ENCODE assay signal across 29 cellular contexts in genomic region chr1:162728597-162728996, GRCh38.
"Had no signal": no experiment of that assay in that cellular context is flagged by ENCODE, and none has a peak within 500 bp of the region (broad histone marks: within the 10 kb centered on the region; RNA-seq: fewer than 3 reads in every experiment).

No MANE protein-coding gene starts in this region.

- H3K27me3 Mint-ChIP-seq: activated CD4-positive, alpha-beta T cell treated with anti-CD3 and anti-CD28 coated beads, Interleukin-2, amount 10 ng/mL, durations not matched to agents 24 days and 14 days; activated CD8-positive, alpha-beta memory T cell treated with anti-CD3 and anti-CD28 coated beads, Interleukin-2, amount 10 ng/mL, durations not matched to agents 7 days and 5 days; activated naive CD4-positive, alpha-beta T cell treated with anti-CD3 and anti-CD28 coated beads, Interleukin-2, amount 50 U/mL, for 24 hours; activated T-cell treated with anti-CD3 and anti-CD28 coated beads, Interleukin-2, amount 50 U/mL, for 24 hours had no signal

- H3K27ac Mint-ChIP-seq: activated B cell treated with CpG ODN at 0.5 μM for 24 hours; activated CD4-positive, alpha-beta T cell treated with anti-CD3 and anti-CD28 coated beads, Interleukin-2, amount 10 ng/mL, durations not matched to agents 24 days and 14 days; activated CD8-positive, alpha-beta memory T cell treated with anti-CD3 and anti-CD28 coated beads, Interleukin-2, amount 10 ng/mL, durations not matched to agents 7 days and 5 days; activated naive CD4-positive, alpha-beta T cell treated with anti-CD3 and anti-CD28 coated beads, Interleukin-2, amount 50 U/mL, for 24 hours; activated T-cell treated with anti-CD3 and anti-CD28 coated beads, Interleukin-2, amount 50 U/mL, for 24 hours; activated T-helper 1 cell treated with anti-CD3 and anti-CD28 coated beads, Interleukin-12 subunit alpha, Interleukin-12 subunit beta, Interleukin-2, Interleukin-4 antibody, amounts not matched to agents 30 ng/mL and 10 ng/mL and 1 ng/mL, durations not matched to agents 14 hours and 24 hours and 36 hours; T-helper 2 cell treated with Interferon-gamma antibody and Interleukin-4, amounts not matched to agents 5 μg/mL and 100 μg/mL, for 36 hours had no signal

- H3K36me3 Mint-ChIP-seq: activated CD8-positive, alpha-beta memory T cell treated with anti-CD3 and anti-CD28 coated beads, Interleukin-2, amount 10 ng/mL, durations not matched to agents 7 days and 5 days; activated naive CD4-positive, alpha-beta T cell treated with anti-CD3 and anti-CD28 coated beads, Interleukin-2, amount 50 U/mL, for 24 hours had no signal

- H3K9me3 ChIP-seq: breast epithelium had no signal

- DNase-seq: activated B cell treated with CpG ODN at 0.5 μM for 24 hours; activated CD4-positive, alpha-beta T cell treated with anti-CD3 and anti-CD28 coated beads for 1 hour; activated CD4-positive, alpha-beta T cell treated with anti-CD3 and anti-CD28 coated beads, Interleukin-2, amount 10 ng/mL, durations not matched to agents 24 days and 14 days; activated CD4-positive, alpha-beta T cell treated with anti-CD3 and anti-CD28 coated beads, Interleukin-2, amount 50 U/mL, for 48 hours; activated CD8-positive, alpha-beta memory T cell treated with anti-CD3 and anti-CD28 coated beads, Interleukin-2, amount 10 ng/mL, durations not matched to agents 7 days and 5 days; activated effector memory CD4-positive, alpha-beta T cell treated with Interleukin-2 at 50 U/mL for 16 hours; activated naive CD4-positive, alpha-beta T cell; activated T-cell treated with anti-CD3 and anti-CD28 coated beads, Interleukin-2, amount 50 U/mL, for 24 hours; aorta; caudate nucleus; KG1; NCI-H1092 treated with DMSO at 0.1 percent for 48 hours; NCI-H1417 treated with DMSO at 0.1 percent for 48 hours; NCI-H1694; NCI-H2029; NCI-H2107; NCI-H2171 treated with DMSO at 0.1 percent for 48 hours; NCI-H226; NCI-H526 treated with DMSO at 0.1 percent for 48 hours; NCI-H82; RPMI8226; SW 1271 had no signal

- H3K4me1 Mint-ChIP-seq: activated B cell treated with CpG ODN at 0.5 μM for 24 hours; activated CD4-positive, alpha-beta T cell treated with anti-CD3 and anti-CD28 coated beads, Interleukin-2, amount 10 ng/mL, durations not matched to agents 24 days and 14 days; activated CD8-positive, alpha-beta memory T cell treated with anti-CD3 and anti-CD28 coated beads, Interleukin-2, amount 10 ng/mL, durations not matched to agents 7 days and 5 days; activated naive CD4-positive, alpha-beta T cell treated with anti-CD3 and anti-CD28 coated beads, Interleukin-2, amount 50 U/mL, for 24 hours had no signal

- H3K36me3 ChIP-seq: breast epithelium had no signal

- ATAC-seq: activated CD8-positive, alpha-beta memory T cell treated with anti-CD3 and anti-CD28 coated beads, Interleukin-2, amount 10 ng/mL, durations not matched to agents 7 days and 5 days; Panc1; Right ventricle myocardium inferior; SK-N-SH treated with all-trans-retinoic acid at 6 μM for 48 hours had no signal

- H3K4me3 ChIP-seq: breast epithelium had no signal

- H3K27me3 ChIP-seq: breast epithelium had no signal

- H3K9me3 Mint-ChIP-seq: activated B cell treated with CpG ODN at 0.5 μM for 24 hours; activated CD4-positive, alpha-beta T cell treated with anti-CD3 and anti-CD28 coated beads, Interleukin-2, amount 10 ng/mL, durations not matched to agents 24 days and 14 days; activated T-cell treated with anti-CD3 and anti-CD28 coated beads, Interleukin-2, amount 50 U/mL, for 24 hours; activated T-helper 1 cell treated with anti-CD3 and anti-CD28 coated beads, Interleukin-12 subunit alpha, Interleukin-12 subunit beta, Interleukin-2, Interleukin-4 antibody, amounts not matched to agents 30 ng/mL and 10 ng/mL and 1 ng/mL, durations not matched to agents 14 hours and 24 hours and 36 hours; T-helper 2 cell treated with Interferon-gamma antibody and Interleukin-4, amounts not matched to agents 5 μg/mL and 100 μg/mL, for 36 hours had no signal

- H3K4me3 Mint-ChIP-seq: activated B cell treated with CpG ODN at 0.5 μM for 24 hours; activated CD4-positive, alpha-beta T cell treated with anti-CD3 and anti-CD28 coated beads, Interleukin-2, amount 10 ng/mL, durations not matched to agents 24 days and 14 days; activated CD8-positive, alpha-beta memory T cell treated with anti-CD3 and anti-CD28 coated beads, Interleukin-2, amount 10 ng/mL, durations not matched to agents 7 days and 5 days; activated naive CD4-positive, alpha-beta T cell treated with anti-CD3 and anti-CD28 coated beads, Interleukin-2, amount 50 U/mL, for 24 hours; activated T-cell treated with anti-CD3 and anti-CD28 coated beads, Interleukin-2, amount 50 U/mL, for 24 hours; activated T-helper 1 cell treated with anti-CD3 and anti-CD28 coated beads, Interleukin-12 subunit alpha, Interleukin-12 subunit beta, Interleukin-2, Interleukin-4 antibody, amounts not matched to agents 30 ng/mL and 10 ng/mL and 1 ng/mL, durations not matched to agents 14 hours and 24 hours and 36 hours; T-helper 2 cell treated with Interferon-gamma antibody and Interleukin-4, amounts not matched to agents 5 μg/mL and 100 μg/mL, for 36 hours had no signal

- H3K27ac ChIP-seq: breast epithelium had no signal
